21 cellular contexts compared by ENCODE assay signal in the genomic region with DNA sequence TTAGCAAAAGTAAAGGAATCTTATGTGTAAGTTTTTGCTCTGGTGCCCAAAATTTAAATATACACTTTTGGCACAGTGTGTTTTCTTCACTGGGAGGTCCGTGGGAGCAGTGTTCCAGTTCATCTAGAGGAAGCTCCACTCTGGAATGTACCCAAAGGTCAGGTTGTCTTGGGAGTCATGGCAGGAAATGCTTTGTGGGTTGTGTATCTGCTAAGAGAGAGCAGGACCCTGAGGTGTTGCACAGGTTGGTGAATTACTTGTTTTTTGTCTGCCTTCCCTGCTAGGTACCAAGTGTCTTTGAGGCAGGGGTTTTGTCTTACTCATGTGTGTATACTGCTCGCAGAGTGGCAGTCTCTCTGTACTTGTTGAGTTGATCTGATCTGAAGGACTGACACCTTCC. TPM values are rescaled to one million over a fixed set of nuclear protein-coding genes. Genes with fewer than 3 reads are reported as not detected.
DNase-seq lines count a peak whose midpoint lies in the region; ATAC-seq and TF ChIP-seq lines count a peak whose summit lies in the region.
"Had no signal": no experiment of that assay in that cellular context is flagged by ENCODE, and none has a peak within 500 bp of the region (broad histone marks: within the 10 kb centered on the region; RNA-seq: fewer than 3 reads in every experiment).

No MANE protein-coding gene starts in this region.

- peaks cover 54% of the 10 kb centered on the region for H3K4me1 ChIP-seq in left ventricle myocardium inferior
- peaks cover 14 to 26% of the 10 kb centered on the region in 2 donors for H3K4me1 ChIP-seq in muscle layer of duodenum (ENCODE audit: control insufficient read depth in 1 of 2, insufficient read depth in 2 of 2, low read length in 2 of 2)
- H3K4me1 ChIP-seq in vagina: peaks cover 40% of the 10 kb centered on the region

- peak overlapping the region; percentile 87 for H3K27ac ChIP-seq in left ventricle myocardium inferior (replicated peaks)
- peak overlapping the region; percentile 47 for H3K27ac ChIP-seq in muscle layer of duodenum (ENCODE audit: low read length)
- peak overlapping the region; percentile 96 for H3K27ac ChIP-seq in vagina
- peak overlapping the region in 1 of 2 donors; percentile 62 for H3K27ac ChIP-seq in coronary artery
- H3K27ac ChIP-seq: SJSA1 had no signal

- DNase-seq in left ventricle myocardium inferior (no peak), left ventricle myocardium superior (no peak), choroid plexus epithelial cell (ENCODE audit: low read depth) (peak; percentile 17), vagina (ENCODE audit: extremely low spot score in 2 of 2) (peak in 1 of 2 donors; percentile 52), coronary artery (ENCODE audit: low spot score) (no peak), KG1 (lab: John Stamatoyannopoulos, UW) (no peak), NCI-H345 treated with DMSO at 0.1 percent for 48 hours (lab: John Stamatoyannopoulos, UW; ENCODE audit: unreplicated experiment) (no peak)
- DNase-seq: activated CD4-positive, alpha-beta T cell treated with anti-CD3 and anti-CD28 coated beads, Interleukin-2, amount 50 U/mL, for 48 hours; CD4-positive, alpha-beta T cell; islet precursor cell; MG63; NCI-H2029; Peyer's patch; spleen; stimulated activated CD4-positive, alpha-beta T cell treated with anti-CD3 and anti-CD28 coated beads, Interleukin-2, amount 100 ng/mL, for 48 hours had no signal

- no peak for ATAC-seq in left ventricle myocardium superior

- H3K4me3 ChIP-seq in left ventricle myocardium inferior (no peak overlapping the region), choroid plexus epithelial cell (ENCODE audit: low read depth, low read length) (no peak overlapping the region), muscle layer of duodenum (ENCODE audit: low read depth in 1 of 2, low read length in 2 of 2) (no peak overlapping the region), vagina (no peak overlapping the region), coronary artery (no peak overlapping the region)
- H3K4me3 ChIP-seq: MG63, mucosa of descending colon, Peyer's patch, SJSA1, spleen had no signal

- peaks cover 3% of the 10 kb centered on the region for H3K27me3 ChIP-seq in left ventricle myocardium inferior (ENCODE audit: low read depth)
- no peaks in the 10 kb centered on the region for H3K27me3 ChIP-seq in muscle layer of duodenum (ENCODE audit: low read depth, low read length)
- no peaks in the 10 kb centered on the region for H3K27me3 ChIP-seq in vagina
- H3K27me3 ChIP-seq: MG63, Peyer's patch, SJSA1 had no signal

- TF ChIP-seq POLR2A in vagina (IDR thresholded peaks at IDR 0.05): no peak

- H3K9me3 ChIP-seq in left ventricle myocardium inferior (replicated peaks): no peaks in the 10 kb centered on the region
- H3K9me3 ChIP-seq in muscle layer of duodenum (ENCODE audit: control insufficient read depth in 1 of 2, low read length in 2 of 2): no peaks in the 10 kb centered on the region
- H3K9me3 ChIP-seq in vagina: no peaks in the 10 kb centered on the region
- H3K9me3 ChIP-seq: MG63, mucosa of descending colon, Peyer's patch, SJSA1, spleen had no signal

- no peak for TF ChIP-seq CTCF in left ventricle myocardium inferior (IDR thresholded peaks at IDR 0.05; ENCODE audit: borderline replicate concordance)
- no peak for TF ChIP-seq CTCF in choroid plexus epithelial cell (conservative IDR thresholded peaks at IDR 0.05; ENCODE audit: low read depth, low read length)
- TF ChIP-seq CTCF in vagina (IDR thresholded peaks at IDR 0.05): no peak
- TF ChIP-seq CTCF in coronary artery (IDR thresholded peaks at IDR 0.05): no peak

- intact Hi-C loops in left ventricle myocardium inferior (cut with micrococcal nuclease) (no loop called here), left ventricle myocardium superior (cut with micrococcal nuclease) (no loop called here), vagina (cut with DNase I) (loop anchor here (10.0 kb wide), 1 partner anchor 100 kb away; the partner anchor contains the start of genes ALG9, CFAP68 and FDXACB1)

- H3K36me3 ChIP-seq in left ventricle myocardium inferior (peaks cover 8% of the 10 kb centered on the region), muscle layer of duodenum (ENCODE audit: control insufficient read depth in 1 of 2, insufficient read depth in 2 of 2, low read length in 2 of 2) (peaks cover 2 to 9% of the 10 kb centered on the region in 2 donors), vagina (no peaks in the 10 kb centered on the region)
- H3K36me3 ChIP-seq: MG63, Peyer's patch, SJSA1, spleen had no signal

RNA-seq across cellular contexts. Expression of gene DIXDC1, which starts 37.3 kb away (rescaled TPM):
- total RNA-seq in left ventricle myocardium inferior (20.2 TPM), left ventricle myocardium superior (19.6 TPM), vagina (36.8 TPM)

RNA-seq across cellular contexts. Expression of gene DLAT, which starts 50.8 kb away (rescaled TPM):
- total RNA-seq in left ventricle myocardium inferior (176 TPM), left ventricle myocardium superior (189 TPM), vagina (19.4 TPM)

RNA-seq across cellular contexts. Expression of gene C11orf52, which starts 55.7 kb away (rescaled TPM):
- total RNA-seq in left ventricle myocardium inferior: 1.2 TPM
- total RNA-seq in left ventricle myocardium superior: 1.0 TPM
- total RNA-seq in vagina: 1.5 TPM
- total RNA-seq: A172; CD4-positive, alpha-beta T cell; H4; lung microvascular endothelial cell; SJSA1 had no signal
